Comparison of ENCODE assay signal across 16 cellular contexts in genomic region chr5:33755216-33755615, GRCh38.
DNase-seq lines count a peak whose midpoint lies in the region; TF ChIP-seq lines count a peak whose summit lies in the region.
"Had no signal": no experiment of that assay in that cellular context is flagged by ENCODE, and none has a peak within 500 bp of the region (broad histone marks: within the 10 kb centered on the region; RNA-seq: fewer than 3 reads in every experiment).

No MANE protein-coding gene starts in this region.

- H3K27me3 ChIP-seq in adipocyte (replicated peaks; ENCODE audit: control insufficient read depth, insufficient read depth, low read length) (no peaks in the 10 kb centered on the region), BE2C (no peaks in the 10 kb centered on the region; the same call in 1 of the 2 replicates)

- H3K36me3 ChIP-seq in adipocyte (ENCODE audit: control insufficient read depth, insufficient read depth, low read length, severe bottlenecking), result no peaks in the 10 kb centered on the region
- H3K36me3 ChIP-seq in BE2C, result no peaks in the 10 kb centered on the region

- peak; percentile 24 for DNase-seq in GM03348 (ENCODE audit: low spot score)
- peak; percentile 29 for DNase-seq in adipocyte (ENCODE audit: low read depth)
- peak; percentile 81 for DNase-seq in fibroblast of mammary gland (ENCODE audit: low read depth)
- peak; percentile 71 for DNase-seq in skeletal muscle cell (ENCODE audit: low read depth)
- no peak for DNase-seq in BE2C
- no peak for DNase-seq in LoVo (ENCODE audit: low spot score)
- no peak for DNase-seq in Kasumi-1 (lab: John Stamatoyannopoulos, UW)
- DNase-seq: Calu3; CD4-positive, alpha-beta T cell; DMS79; GF-D8; NCI-H1048; NCI-H1694; NCI-H446; NCI-H748 treated with DMSO at 0.1 percent for 48 hours; PC-3 had no signal

- H3K4me3 ChIP-seq in adipocyte (ENCODE audit: low read length) (no peak overlapping the region), fibroblast of mammary gland (ENCODE audit: control insufficient read depth, low read depth, low read length) (no peak overlapping the region), skeletal muscle cell (ENCODE audit: low read depth, low read length) (no peak overlapping the region), BE2C (ENCODE audit: low read depth, low read length) (no peak overlapping the region)

- no peak overlapping the region for H3K9ac ChIP-seq in adipocyte (ENCODE audit: low read length)

- H3K4me1 ChIP-seq in adipocyte (ENCODE audit: control insufficient read depth, insufficient read depth, low read length), result peaks cover 5% of the 10 kb centered on the region
- no peaks in the 10 kb centered on the region; the same call in 1 of the 2 replicates for H3K4me1 ChIP-seq in BE2C

- H3K9me3 ChIP-seq in adipocyte (ENCODE audit: control insufficient read depth, low read length) (no peaks in the 10 kb centered on the region), BE2C (no peaks in the 10 kb centered on the region; the same call in 1 of the 2 replicates)

- no peak for TF ChIP-seq CTCF in fibroblast of mammary gland (conservative IDR thresholded peaks at IDR 0.05; ENCODE audit: control insufficient read depth, insufficient read depth, low read depth, low read length)
- TF ChIP-seq CTCF in BE2C (IDR thresholded peaks at IDR 0.05; ENCODE audit: low read depth, low read length), result no peak

Comparison
In these comparisons a context has a peak if more than half of its experiments do, and no peak if none do; other contexts are left out.
1. DNase-seq: peak in GM03348 (single experiment), adipocyte (single experiment), fibroblast of mammary gland (single experiment) and skeletal muscle cell (single experiment); none in BE2C (single experiment), LoVo (single experiment) and Kasumi-1 (0 of 2).